In the genomic region with DNA sequence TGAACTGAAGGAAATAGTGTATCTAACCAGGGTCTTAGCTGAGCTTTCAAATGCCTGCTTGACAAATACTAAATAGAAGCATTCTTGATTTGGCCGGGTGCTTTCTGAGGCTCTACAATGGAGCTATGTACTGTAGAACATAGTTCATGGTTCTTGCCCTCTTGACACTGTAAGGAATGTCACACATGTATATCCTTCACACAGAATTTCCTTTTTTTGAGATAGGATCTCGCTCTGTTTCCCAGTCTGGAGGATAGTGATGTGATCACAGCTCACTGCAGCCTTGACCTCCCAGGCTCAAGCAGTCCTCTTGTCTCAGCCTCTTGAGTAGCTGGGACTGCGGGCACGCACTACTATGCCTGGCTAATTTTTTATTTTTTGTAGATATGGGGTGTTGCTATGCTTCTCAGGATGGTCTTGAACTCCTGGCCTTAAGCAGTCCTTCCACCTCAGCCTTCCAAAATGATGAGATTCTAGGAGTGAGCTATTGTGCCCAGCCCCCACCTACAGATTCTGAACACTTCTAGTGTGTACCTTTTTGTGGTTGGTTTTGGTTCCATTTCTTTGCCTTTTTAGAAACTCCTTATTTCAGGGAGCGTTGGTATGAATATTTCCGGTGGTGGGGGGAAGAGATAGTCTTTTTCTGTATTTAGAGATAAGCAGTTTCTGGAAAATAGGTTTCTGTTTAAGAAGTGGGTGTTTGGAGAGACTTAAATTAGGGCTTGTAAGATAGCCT, we compare ENCODE assay signal across 8 cellular contexts. TPM values are rescaled to one million over a fixed set of nuclear protein-coding genes. Genes with fewer than 3 reads are reported as not detected.
DNase-seq lines count a peak whose midpoint lies in the region; ATAC-seq, FAIRE-seq and TF ChIP-seq lines count a peak whose summit lies in the region.

No MANE protein-coding gene starts in this region.

- peaks cover 36% of the 10 kb centered on the region for H3K4me1 ChIP-seq in GM12878 (ENCODE audit: control insufficient read depth, insufficient read depth, low read length)

- H3K36me3 ChIP-seq in GM12878 (ENCODE audit: control insufficient read depth in 2 of 2, insufficient read depth in 2 of 2, low read length in 1 of 2) (peaks cover 0 to 1% of the 10 kb centered on the region in 2 experiments; a peak in 1 of 4 replicates), WERI-Rb-1 (no peaks in the 10 kb centered on the region)

- in situ Hi-C loops in GM12878 (cut with MboI), result no loop called here

- H3K27me3 ChIP-seq in GM12878 (replicated peaks in 1 of 2; ENCODE audit: control insufficient read depth in 2 of 2, insufficient read depth in 2 of 2, low read length in 1 of 2), result no peaks in the 10 kb centered on the region
- H3K27me3 ChIP-seq in WERI-Rb-1 (ENCODE audit: insufficient read depth, low read depth, severe bottlenecking), result peaks cover 33% of the 10 kb centered on the region

- H2AFZ ChIP-seq in GM12878 (ENCODE audit: control insufficient read depth, low read depth, low read length), result no peak overlapping the region

- SMC1A ChIA-PET in GM12878 (lab: Charles Lee; ENCODE audit: uncharacterized antibody, unreplicated experiment), result interaction anchor here (0.8 to 2.9 kb wide), 7 partner anchors 13 to 92 kb away, joined by 3 to 16 read pairs (median 3); no protein-coding TSS in a partner anchor

- TF ChIP-seq CTCF in GM12878 (IDR thresholded peaks at IDR 0.05 in 2 of 3, conservative IDR thresholded peaks at IDR 0.05 in 1 of 3; ENCODE audit: control insufficient read depth in 2 of 3, extremely low read depth in 1 of 3, insufficient read depth in 1 of 3, low read depth in 3 of 3, low read length in 3 of 3) (no peak), WERI-Rb-1 (IDR thresholded peaks at IDR 0.05; ENCODE audit: low read depth, low read length) (no peak)

- RAD21 ChIA-PET in GM12878 (lab: Charles Lee; ENCODE audit: unreplicated experiment), result interaction anchor here (1.2 to 2.5 kb wide), 4 partner anchors 14 to 164 kb away, joined by 3 to 10 read pairs (median 6); a partner anchor contains a TSS

- BruUV-seq in GM12878 (replicated peaks; lab: Mats Ljungman, UMichigan), result no TSS peak

- H3K9me3 Mint-ChIP-seq in naive B cell, result no peaks in the 10 kb centered on the region

- TF ChIP-seq RAD21 in GM12878 (IDR thresholded peaks at IDR 0.05; ENCODE audit: insufficient read depth, low read depth, low read length), result no peak

- no peak for FAIRE-seq in GM12878 (lab: Jason Lieb, UNC)

- H3K4me2 ChIP-seq in GM12878 (ENCODE audit: control insufficient read depth, insufficient read depth), result peak overlapping the region; percentile 91

- WGBS in GM12878 (ENCODE audit: insufficient coverage, insufficient replicate concordance, low lambda C conversion rate, missing lambda C conversion rate), result 58% methylated on average over 6 of the region's 6 CpGs

- 0 out of 2 replicates have a peak, but pooled peaks cover 3% of the 10 kb centered on the region for H4K20me1 ChIP-seq in GM12878 (ENCODE audit: control insufficient read depth, insufficient read depth)

- no peaks in the 10 kb centered on the region; the same call in 1 of the 2 replicates for H3K79me2 ChIP-seq in GM12878 (ENCODE audit: control insufficient read depth, insufficient read depth, low read length)

- POLR2A ChIA-PET in GM12878 (lab: Charles Lee), result interaction anchor here (0.5 to 3.2 kb wide), 4 partner anchors 14 to 415 kb away, joined by 4 to 13 read pairs (median 6); no protein-coding TSS in a partner anchor

- H3K27me3 Mint-ChIP-seq in naive B cell, result no peaks in the 10 kb centered on the region

- peak overlapping the region; percentile 14 to 95 (median 90) for H3K27ac Mint-ChIP-seq in naive B cell

- H3K9me3 ChIP-seq in GM12878 (replicated peaks; ENCODE audit: control insufficient read depth, insufficient read depth, low read length) (no peaks in the 10 kb centered on the region), WERI-Rb-1 (ENCODE audit: severe bottlenecking) (no peaks in the 10 kb centered on the region)

- peak overlapping the region; percentile 54 to 95 (median 92) for H3K4me3 Mint-ChIP-seq in naive B cell

- intact Hi-C loops in GM12878 (cut with micrococcal nuclease; ENCODE audit: unreplicated experiment), result no loop called here

- H3K9ac ChIP-seq in GM12878 (ENCODE audit: control insufficient read depth, insufficient read depth, low read length), result no peak overlapping the region

- H3K36me3 Mint-ChIP-seq in naive B cell, result peaks cover 0 to 8% of the 10 kb centered on the region in 2 donors

- no peak for TF ChIP-seq POLR2A in GM12878 (IDR thresholded peaks at IDR 0.05; ENCODE audit: low read depth, low read length)

- CTCF ChIA-PET in GM12878 (lab: Yijun Ruan, JAX), result interaction anchor here (0.8 to 3.9 kb wide), 4 partner anchors 14 to 40 kb away, joined by 4 to 32 read pairs (median 21); no protein-coding TSS in a partner anchor

- DNase-seq in stimulated activated CD4-positive, alpha-beta T cell treated with anti-CD3 and anti-CD28 coated beads, Interleukin-4, amount 100 ng/mL, for 1 hour, result peak; percentile 26
- no peak for DNase-seq in stimulated activated CD4-positive, alpha-beta T cell treated with anti-CD3 and anti-CD28 coated beads, Interleukin-1b, Interleukin-23, amount 100 ng/mL, for 48 hours
- DNase-seq in GM12878 (ENCODE audit: low read depth, low spot score), result no peak
- no peak for DNase-seq in naive B cell
- no peak for DNase-seq in WERI-Rb-1
- no peak for DNase-seq in caudate nucleus (lab: John Stamatoyannopoulos, UW)
- no peak for DNase-seq in DMS53 (lab: John Stamatoyannopoulos, UW)

- peak; percentile 3; the same call in 1 of the 3 replicates for ATAC-seq in GM12878
- no peak for ATAC-seq in naive B cell (ENCODE audit: low read depth in 2 of 2)
- ATAC-seq in GM18868 (IDR thresholded peaks at IDR 0.05; ENCODE audit: unreplicated experiment), result no peak

- peaks cover 67 to 79% (median 78%) of the 10 kb centered on the region in 3 donors for H3K4me1 Mint-ChIP-seq in naive B cell

- H3K27ac ChIP-seq in GM12878 (ENCODE audit: control insufficient read depth, insufficient read depth) (no peak overlapping the region; the same call in 1 of the 2 replicates), WERI-Rb-1 (no peak overlapping the region), caudate nucleus (ENCODE audit: low read depth, low read length) (no peak overlapping the region)

- H3K4me3 ChIP-seq in GM12878 (peak overlapping the region; percentile 69; the same call in 1 of the 2 replicates), WERI-Rb-1 (ENCODE audit: low read depth, low read length) (no peak overlapping the region)

- no peak for TF ChIP-seq EP300 in GM12878 (IDR thresholded peaks at IDR 0.05; ENCODE audit: borderline replicate concordance in 1 of 2, control insufficient read depth in 1 of 2, low read depth in 2 of 2, low read length in 2 of 2)

TF ChIP-seq in GM12878, 131 proteins besides CTCF, POLR2A, EP300 and RAD21:
- TF ChIP-seq IKZF2 (IDR thresholded peaks at IDR 0.05) (peak in 1 of 2 experiments; percentile 40; a peak in 2 of 4 replicates), NFIC (IDR thresholded peaks at IDR 0.05; ENCODE audit: low read depth, low read length) (peak; percentile 35; the same call in 1 of the 2 replicates), LARP7 (IDR thresholded peaks at IDR 0.05) (no peak), EED (IDR thresholded peaks at IDR 0.05; ENCODE audit: low read depth) (peak; percentile 36; the same call in 1 of the 2 replicates), RUNX3 (IDR thresholded peaks at IDR 0.05; ENCODE audit: low read length) (peak; percentile 86), EZH2 (IDR thresholded peaks at IDR 0.05; ENCODE audit: borderline replicate concordance, control insufficient read depth, low read depth, low read length) (no peak), TAF1 (IDR thresholded peaks at IDR 0.05; ENCODE audit: borderline replicate concordance, low read depth, low read length) (no peak)

RNA-seq across cellular contexts. Expression of a gene that starts 4.2 kb away (rescaled TPM):
- total RNA-seq in GM12878 (2013; cell fraction: nucleolus; rRNA removed), result 28.2 and 30.8 TPM in 2 replicates
- total RNA-seq in GM12878 (2014; rRNA removed) (5.4 and 7.9 TPM in 2 replicates), GM12878 (2014; rRNA removed; fragmentation: Illumina TruSeq; extraction: Trizol) (8.9 and 9.7 TPM in 2 replicates), GM12878 (2021) (23.7 and 24.9 TPM in 2 replicates)
- 3.2 TPM for polyA plus RNA-seq in GM12878 (2011; ENCODE audit: low read depth)
- polyA plus RNA-seq in GM12878 (2011; rRNA removed) (1.0 and 1.9 TPM in 2 replicates), GM12878 (2014; fragmentation: Illumina TruSeq; extraction: Trizol) (7.5 and 12.1 TPM in 2 replicates), GM12878 (2014; fragmentation: Nextera tagmentation; extraction: Ambion mirVana) (1 to 10 TPM; 1.1 to 1.2 TPM), GM12878 (2014; rRNA removed) (12.5 and 15.1 TPM in 2 replicates), GM12878 (2016; fragmentation: Nextera tagmentation; extraction: Ambion mirVana) (1 to 10 TPM; 4.7 to 6.2 TPM), naive B cell (ENCODE audit: low read depth in 6 of 6) (10 to 100 TPM in 4 of 6 donors, 1 to 10 TPM in 2; 8.5 to 30.4 (median 11.0) TPM)
- polyA plus RNA-seq in GM12878 (2011; cell fraction: cytosol; rRNA removed), result 1.7 and 2.1 TPM in 2 replicates
- polyA plus RNA-seq in GM12878 (2011; cell fraction: nucleus; rRNA removed), result 9.5 and 15.5 TPM in 2 replicates
- polyA plus RNA-seq in GM12878 (2012), result 6.3 and 7.2 TPM in 2 replicates
- 3.4 and 4.9 TPM in 2 replicates for polyA minus RNA-seq in GM12878 (2011; rRNA and poly(A)+ RNA removed)
- 4.1 and 5.2 TPM in 2 replicates for polyA minus RNA-seq in GM12878 (2011; cell fraction: cytosol; rRNA and poly(A)+ RNA removed)
- 7.6 and 8.1 TPM in 2 replicates for polyA minus RNA-seq in GM12878 (2011; cell fraction: nucleus; rRNA and poly(A)+ RNA removed)
